In the genomic region with DNA sequence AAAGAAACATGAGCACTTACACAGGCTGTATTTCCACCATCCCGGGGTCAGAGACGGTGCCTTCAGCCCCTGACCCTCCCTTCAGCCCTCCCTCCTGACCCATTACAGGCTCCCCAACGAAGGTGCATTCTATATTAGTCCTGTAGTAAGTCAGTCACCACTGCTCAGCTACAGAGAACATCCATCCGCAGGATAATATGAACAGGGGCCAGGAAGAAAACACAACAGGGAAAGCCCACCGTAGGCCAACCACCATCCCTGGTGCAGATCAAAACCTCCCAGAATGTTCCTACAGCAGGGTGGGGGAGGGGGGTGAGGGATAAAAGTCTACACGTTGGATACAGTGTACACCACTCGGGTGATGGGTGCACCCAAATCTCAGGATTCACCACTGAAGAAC, we compare ENCODE assay signal across 15 cellular contexts. TPM values are rescaled to one million over a fixed set of nuclear protein-coding genes. Genes with fewer than 3 reads are reported as not detected.
A peak's percentile ranks its signal among the peaks of the same experiment; 100 is the strongest.
DNase-seq lines count a peak whose midpoint lies in the region; TF ChIP-seq lines count a peak whose summit lies in the region.
"Had no signal": no experiment of that assay in that cellular context is flagged by ENCODE, and none has a peak within 500 bp of the region (broad histone marks: within the 10 kb centered on the region; RNA-seq: fewer than 3 reads in every experiment).

No MANE protein-coding gene starts in this region.

- H3K9me3 ChIP-seq in smooth muscle cell (replicated peaks; ENCODE audit: low read depth) (no peaks in the 10 kb centered on the region), MG63 (no peaks in the 10 kb centered on the region), neuronal stem cell (replicated peaks in 1 of 2; ENCODE audit: control insufficient read depth in 2 of 2, insufficient read depth in 1 of 2, low read depth in 1 of 2, low read length in 2 of 2) (no peaks in the 10 kb centered on the region)

- H3K27me3 Mint-ChIP-seq in HFFc6 (ENCODE audit: insufficient read depth) (no peaks in the 10 kb centered on the region; the same call in none of the 2 replicates), brain (peaks cover 2% of the 10 kb centered on the region)
- peaks cover 3% of the 10 kb centered on the region for H3K27me3 Mint-ChIP-seq in activated CD4-positive, alpha-beta memory T cell treated with anti-CD3 and anti-CD28 coated beads for 36 hours

- peaks cover 73% of the 10 kb centered on the region for H4K20me1 ChIP-seq in smooth muscle cell (ENCODE audit: low read depth)

- no peak overlapping the region for H2BK15ac ChIP-seq in neuronal stem cell (ENCODE audit: low read length)

- H3K9ac ChIP-seq in smooth muscle cell (ENCODE audit: low read depth) (no peak overlapping the region), neuronal stem cell (ENCODE audit: low read depth, low read length, poor library complexity) (no peak overlapping the region)

- peaks cover 76% of the 10 kb centered on the region for H3K79me2 ChIP-seq in smooth muscle cell (ENCODE audit: low read depth)

- H3K36me3 Mint-ChIP-seq in HFFc6 (ENCODE audit: low read depth) (peaks cover 21% of the 10 kb centered on the region), brain (peaks cover 48% of the 10 kb centered on the region)
- no peaks in the 10 kb centered on the region for H3K36me3 Mint-ChIP-seq in activated CD4-positive, alpha-beta memory T cell treated with anti-CD3 and anti-CD28 coated beads for 36 hours
- H3K36me3 Mint-ChIP-seq: CD14-positive monocyte had no signal

- no peak overlapping the region for H4K91ac ChIP-seq in neuronal stem cell (ENCODE audit: low read depth, low read length, poor library complexity)

- no peak overlapping the region for H3K4ac ChIP-seq in neuronal stem cell (ENCODE audit: low read length)

- POLR2A ChIA-PET in activated CD4-positive, alpha-beta memory T cell treated with anti-CD3 and anti-CD28 coated beads for 36 hours (lab: Charles Lee) = no interaction called here

- DNase-seq in HFFc6 (no peak), mesenteric fat pad (ENCODE audit: low spot score) (peak; percentile 33), smooth muscle cell (lab: John Stamatoyannopoulos, UW; ENCODE audit: unreplicated experiment) (no peak), MG63 (no peak), NCI-H1694 treated with DMSO at 0.1 percent for 48 hours (lab: John Stamatoyannopoulos, UW) (no peak), neuronal stem cell (ENCODE audit: low spot score) (no peak)
- DNase-seq in activated CD4-positive, alpha-beta memory T cell treated with anti-CD3 and anti-CD28 coated beads for 36 hours = no peak
- DNase-seq: activated CD8-positive, alpha-beta T cell treated with anti-CD3 and anti-CD28 coated beads, Interleukin-2, amount 10 ng/mL, durations not matched to agents 7 days and 5 days; activated naive CD4-positive, alpha-beta T cell treated with Interleukin-2 at 50 U/mL for 16 hours; hippocampal formation; KG1; stimulated activated CD4-positive, alpha-beta T cell treated with anti-CD3 and anti-CD28 coated beads, Interleukin-2, amount 100 ng/mL, for 48 hours had no signal

- H3K27ac ChIP-seq in smooth muscle cell (ENCODE audit: low read depth) (peak overlapping the region; percentile 97), neuronal stem cell (replicated peaks; ENCODE audit: low read length) (no peak overlapping the region)

- H3K27ac Mint-ChIP-seq in HFFc6 (peak overlapping the region; percentile 97), brain (peak overlapping the region; percentile 74 to 94 (median 92))
- H3K27ac Mint-ChIP-seq in activated CD4-positive, alpha-beta memory T cell treated with anti-CD3 and anti-CD28 coated beads for 36 hours = no peak overlapping the region
- H3K27ac Mint-ChIP-seq: activated CD8-positive, alpha-beta T cell treated with anti-CD3 and anti-CD28 coated beads, Interleukin-2, amount 10 ng/mL, durations not matched to agents 7 days and 5 days; CD14-positive monocyte had no signal

- no peak overlapping the region for H3K23ac ChIP-seq in neuronal stem cell (ENCODE audit: low read depth, low read length, poor library complexity)

- no peaks in the 10 kb centered on the region for H3K36me3 ChIP-seq in smooth muscle cell (ENCODE audit: low read depth)
- H3K36me3 ChIP-seq in MG63 = peaks cover 40% of the 10 kb centered on the region
- no peaks in the 10 kb centered on the region for H3K36me3 ChIP-seq in neuronal stem cell (replicated peaks in 1 of 2; ENCODE audit: control insufficient read depth in 2 of 2, insufficient read depth in 2 of 2, low read length in 2 of 2)

- H4K8ac ChIP-seq in neuronal stem cell (ENCODE audit: low read depth, low read length) = no peak overlapping the region

- H3K27me3 ChIP-seq in smooth muscle cell (ENCODE audit: low read depth) (no peaks in the 10 kb centered on the region), MG63 (no peaks in the 10 kb centered on the region), neuronal stem cell (ENCODE audit: control insufficient read depth in 3 of 3, insufficient read depth in 3 of 3, low read depth in 1 of 3, low read length in 3 of 3) (no peaks in the 10 kb centered on the region)

- H2BK5ac ChIP-seq in neuronal stem cell (ENCODE audit: low read length) = no peak overlapping the region

- H3K4me2 ChIP-seq in smooth muscle cell (peak overlapping the region; percentile 72), neuronal stem cell (ENCODE audit: insufficient read depth, low read length, poor library complexity, severe bottlenecking) (no peak overlapping the region)

- H3K9me3 Mint-ChIP-seq in HFFc6 = no peaks in the 10 kb centered on the region; the same call in 1 of the 2 replicates
- H3K9me3 Mint-ChIP-seq in brain = peaks cover 14 to 34% (median 22%) of the 10 kb centered on the region in 5 experiments
- no peaks in the 10 kb centered on the region for H3K9me3 Mint-ChIP-seq in activated CD4-positive, alpha-beta memory T cell treated with anti-CD3 and anti-CD28 coated beads for 36 hours

- CTCF ChIA-PET in activated CD4-positive, alpha-beta memory T cell treated with anti-CD3 and anti-CD28 coated beads for 36 hours (lab: Charles Lee) = no interaction called here

- H2AFZ ChIP-seq in smooth muscle cell (ENCODE audit: low read depth) = no peak overlapping the region
- H2AFZ ChIP-seq in neuronal stem cell (ENCODE audit: low read length) = no peak overlapping the region

- H3K14ac ChIP-seq in neuronal stem cell (ENCODE audit: low read length) = no peak overlapping the region

- no peak overlapping the region for H3K18ac ChIP-seq in neuronal stem cell (ENCODE audit: low read length)

- H3F3A ChIP-seq in smooth muscle cell (ENCODE audit: low read depth) = peaks cover 34% of the 10 kb centered on the region

- H3K4me1 Mint-ChIP-seq in HFFc6 (ENCODE audit: low read depth) (peaks cover 70% of the 10 kb centered on the region), brain (peaks cover 66% of the 10 kb centered on the region)
- H3K4me1 Mint-ChIP-seq in activated CD4-positive, alpha-beta memory T cell treated with anti-CD3 and anti-CD28 coated beads for 36 hours (ENCODE audit: low read depth) = no peaks in the 10 kb centered on the region
- H3K4me1 Mint-ChIP-seq: CD14-positive monocyte had no signal

- H2BK120ac ChIP-seq in neuronal stem cell (ENCODE audit: low read depth, low read length) = no peak overlapping the region

- intact Hi-C loops in activated CD4-positive, alpha-beta memory T cell treated with anti-CD3 and anti-CD28 coated beads for 36 hours (cut with micrococcal nuclease) = no loop called here

- no peak overlapping the region for H2AK5ac ChIP-seq in neuronal stem cell (ENCODE audit: low read depth, low read length)

- peak overlapping the region; percentile 46 for H3K4me3 Mint-ChIP-seq in HFFc6
- peak overlapping the region; percentile 40 to 77 (median 73) for H3K4me3 Mint-ChIP-seq in brain
- H3K4me3 Mint-ChIP-seq in activated CD4-positive, alpha-beta memory T cell treated with anti-CD3 and anti-CD28 coated beads for 36 hours = no peak overlapping the region
- H3K4me3 Mint-ChIP-seq: activated CD8-positive, alpha-beta T cell treated with anti-CD3 and anti-CD28 coated beads, Interleukin-2, amount 10 ng/mL, durations not matched to agents 7 days and 5 days; CD14-positive monocyte had no signal

- H2BK12ac ChIP-seq in neuronal stem cell (ENCODE audit: low read length) = no peak overlapping the region

- H3K4me3 ChIP-seq in smooth muscle cell (no peak overlapping the region), MG63 (no peak overlapping the region), neuronal stem cell (ENCODE audit: low read length in 2 of 2) (no peak overlapping the region)
- H3K4me3 ChIP-seq: lung had no signal

- H3K4me1 ChIP-seq in smooth muscle cell (ENCODE audit: low read depth) (peaks cover 45% of the 10 kb centered on the region), neuronal stem cell (ENCODE audit: control insufficient read depth in 2 of 2, insufficient read depth in 1 of 2, low read depth in 1 of 2, low read length in 2 of 2) (peaks cover 13 to 39% of the 10 kb centered on the region in 2 donors)

- WGBS in smooth muscle cell (ENCODE audit: low lambda C conversion rate) = 66% methylated on average over 7 of the region's 7 CpGs
- no CpG with 5 or more reads among the region's 7 CpGs for WGBS in neuronal stem cell (ENCODE audit: extremely low coverage in 2 of 2, insufficient read length in 2 of 2, insufficient replicate concordance in 1 of 2), 2 donors

- H3K79me1 ChIP-seq in neuronal stem cell (ENCODE audit: low read depth, low read length) = peaks cover 9% of the 10 kb centered on the region

- TF ChIP-seq CTCF in HFFc6 (IDR thresholded peaks at IDR 0.05) = no peak
- no peak for TF ChIP-seq CTCF in brain (conservative IDR thresholded peaks at IDR 0.05)
- TF ChIP-seq CTCF in smooth muscle cell (IDR thresholded peaks at IDR 0.05; ENCODE audit: borderline replicate concordance, insufficient read depth, poor library complexity, severe bottlenecking) = no peak

RNA-seq across cellular contexts. Expression of a gene that starts 15.1 kb away (rescaled TPM):
- total RNA-seq in HFFc6 (2021; fragmentation: NEBNext Ultra II Directional; extraction: Animal tissue kit (Norgen Biotek cat#: 25700)) = 100 to 1,000 TPM; 283 to 403 (median 323) TPM
- 6.9 TPM for polyA plus RNA-seq in brain (ENCODE audit: insufficient read depth, low read depth, low replicate concordance)
- total RNA-seq in mesenteric fat pad = 228 TPM
- total RNA-seq in smooth muscle cell = 328 and 334 TPM in 2 replicates
- polyA plus RNA-seq in smooth muscle cell = 253 and 333 TPM in 2 replicates
- total RNA-seq in MG63 (2014; rRNA removed; shearing (Covaris generic); ENCODE audit: low replicate concordance) = 204 and 346 TPM in 2 replicates
- total RNA-seq in activated CD4-positive, alpha-beta memory T cell treated with anti-CD3 and anti-CD28 coated beads for 36 hours = not detected
- polyA plus RNA-seq in neuronal stem cell (2013, experiment 1 of 2) = 105 TPM
- polyA plus RNA-seq in neuronal stem cell (2013, experiment 2 of 2) = 108 TPM
- polyA plus RNA-seq: CD14-positive monocyte had no signal

Comparison
In these comparisons a context has a peak if more than half of its experiments do, and no peak if none do; other contexts are left out.
1. RNA of a gene that starts 15.1 kb away (total RNA-seq): 283 to 403 TPM in HFFc6, 328 to 334 TPM in smooth muscle cell, 228 TPM in mesenteric fat pad (single experiment) and 204 to 346 TPM in MG63; not detected in activated CD4-positive, alpha-beta memory T cell treated with anti-CD3 and anti-CD28 coated beads for 36 hours; every median in the first group is over 100 times any median in the second.